In the genomic region with DNA sequence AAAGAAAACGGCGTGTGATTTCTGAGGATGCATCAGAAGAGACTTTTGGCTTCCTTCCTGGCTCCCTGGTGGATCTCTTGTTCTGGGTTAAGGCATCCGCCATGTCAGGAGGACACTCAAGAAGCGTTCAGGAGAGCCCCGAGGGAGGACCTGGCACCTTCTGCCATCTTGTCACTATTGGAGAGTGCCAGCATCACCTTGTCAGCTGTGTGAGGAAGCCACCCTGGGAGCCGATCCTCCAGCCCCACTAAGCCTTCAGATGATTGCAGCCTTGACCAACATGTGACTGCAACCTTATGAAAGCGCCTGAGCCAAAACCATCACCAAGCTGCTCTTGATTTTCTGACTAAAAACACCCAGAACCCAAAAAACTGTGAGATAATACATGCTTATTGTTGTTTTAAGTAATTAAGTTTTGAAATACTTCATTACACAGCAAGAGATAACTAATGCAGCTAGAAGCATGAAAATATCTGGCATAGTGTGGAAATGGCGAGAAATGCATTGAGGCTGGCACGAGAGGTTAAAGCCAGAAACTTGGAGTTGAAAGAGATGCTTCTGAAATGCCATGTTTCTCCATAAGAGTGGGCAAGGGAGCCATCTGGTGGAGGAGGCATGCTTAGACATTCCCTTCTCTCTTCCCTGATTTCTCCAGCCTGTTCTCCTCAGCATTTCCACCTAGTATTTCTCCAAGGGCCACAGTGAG, we compare ENCODE assay signal across 1 cellular context.
A peak's percentile ranks its signal among the peaks of the same experiment; 100 is the strongest.
TF ChIP-seq lines count a peak whose summit lies in the region.

No MANE protein-coding gene starts in this region.

TF ChIP-seq in GM12878, 131 proteins besides CTCF, POLR2A, EP300 and RAD21:
- TF ChIP-seq SMC3 (IDR thresholded peaks at IDR 0.05; ENCODE audit: borderline replicate concordance, low read length) (peak; percentile 95), CBX3 (IDR thresholded peaks at IDR 0.05; ENCODE audit: borderline replicate concordance, low read depth) (no peak), FOXK2 (IDR thresholded peaks at IDR 0.05) (no peak), IKZF1 (conservative IDR thresholded peaks at IDR 0.05) (0 out of 2 replicates have a peak, but pooled peaks have one; percentile 16), DPF2 (IDR thresholded peaks at IDR 0.05) (no peak), YY1 (IDR thresholded peaks at IDR 0.05; ENCODE audit: low read depth, low read length) (0 out of 2 replicates have a peak, but pooled peaks have one; percentile 46)
